Comparison of ENCODE assay signal across 1 cellular context in the genomic region with DNA sequence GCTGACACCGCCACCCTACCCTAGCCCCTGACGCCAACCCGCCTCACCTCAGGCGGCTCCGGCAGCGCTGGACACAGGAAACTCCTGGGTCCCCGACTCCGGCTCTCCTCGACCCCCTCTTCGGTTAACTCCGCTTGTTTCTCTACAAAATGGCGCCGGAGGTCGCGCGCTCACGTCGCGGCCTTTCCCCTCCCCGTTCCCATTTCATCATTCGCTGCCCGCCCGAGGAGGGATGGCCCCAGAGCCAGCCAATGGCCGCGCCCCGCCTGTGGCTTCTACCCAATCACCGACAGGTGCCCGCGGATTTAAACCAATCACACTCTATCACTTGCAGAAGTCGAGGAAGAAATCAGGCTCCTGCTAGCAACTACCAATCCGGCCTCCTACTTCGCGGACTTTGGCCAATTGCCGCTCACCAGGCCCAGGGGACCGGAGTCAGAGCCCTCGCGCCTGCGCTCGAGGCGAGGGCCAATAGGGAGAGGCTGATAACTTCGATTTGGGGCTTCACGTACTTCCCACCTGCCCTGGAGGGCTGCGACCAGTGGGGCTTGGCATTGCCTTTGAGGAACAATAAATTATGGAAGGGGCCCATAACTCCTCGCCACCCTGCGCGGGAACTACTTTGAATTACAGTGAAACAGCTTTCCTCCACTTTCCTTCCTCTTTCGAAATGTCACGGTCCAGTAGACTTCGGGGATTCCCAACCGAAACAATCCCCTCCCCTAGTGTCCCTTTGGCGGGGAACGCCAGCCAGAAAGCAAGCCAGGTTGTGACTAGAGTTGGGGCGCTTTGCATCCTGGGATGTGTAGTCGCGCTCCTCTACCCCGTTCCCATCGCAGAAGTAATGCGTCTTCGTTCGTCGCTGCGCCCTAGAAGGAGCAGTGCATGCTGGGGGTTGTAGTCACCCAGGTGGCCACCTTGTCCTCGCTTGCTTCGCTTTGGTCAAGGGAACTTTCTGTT.
TF ChIP-seq lines count a peak whose summit lies in the region.

A gene (minus strand): TSS at position 146 of the 960 bp plus-strand sequence. CDS start 30,489 bp downstream, outside the sequence.

TF ChIP-seq in K562, 482 proteins besides CTCF, POLR2A, EP300 and RAD21 (continued from another document and continues in another):
- TF ChIP-seq, protein P1, sequence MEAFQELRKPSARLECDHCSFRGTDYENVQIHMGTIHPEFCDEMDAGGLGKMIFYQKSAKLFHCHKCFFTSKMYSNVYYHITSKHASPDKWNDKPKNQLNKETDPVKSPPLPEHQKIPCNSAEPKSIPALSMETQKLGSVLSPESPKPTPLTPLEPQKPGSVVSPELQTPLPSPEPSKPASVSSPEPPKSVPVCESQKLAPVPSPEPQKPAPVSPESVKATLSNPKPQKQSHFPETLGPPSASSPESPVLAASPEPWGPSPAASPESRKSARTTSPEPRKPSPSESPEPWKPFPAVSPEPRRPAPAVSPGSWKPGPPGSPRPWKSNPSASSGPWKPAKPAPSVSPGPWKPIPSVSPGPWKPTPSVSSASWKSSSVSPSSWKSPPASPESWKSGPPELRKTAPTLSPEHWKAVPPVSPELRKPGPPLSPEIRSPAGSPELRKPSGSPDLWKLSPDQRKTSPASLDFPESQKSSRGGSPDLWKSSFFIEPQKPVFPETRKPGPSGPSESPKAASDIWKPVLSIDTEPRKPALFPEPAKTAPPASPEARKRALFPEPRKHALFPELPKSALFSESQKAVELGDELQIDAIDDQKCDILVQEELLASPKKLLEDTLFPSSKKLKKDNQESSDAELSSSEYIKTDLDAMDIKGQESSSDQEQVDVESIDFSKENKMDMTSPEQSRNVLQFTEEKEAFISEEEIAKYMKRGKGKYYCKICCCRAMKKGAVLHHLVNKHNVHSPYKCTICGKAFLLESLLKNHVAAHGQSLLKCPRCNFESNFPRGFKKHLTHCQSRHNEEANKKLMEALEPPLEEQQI (IDR thresholded peaks at IDR 0.05): no peak
- TF ChIP-seq MEF2A (IDR thresholded peaks at IDR 0.05; ENCODE audit: control insufficient read depth, low read depth, low read length): no peak
- TF ChIP-seq ZNF165 (CRISPR knock-in tag; IDR thresholded peaks at IDR 0.05; ENCODE audit: borderline replicate concordance): peak; percentile 72; the same call in 1 of the 2 replicates
- no peak for TF ChIP-seq HOXB6 (CRISPR knock-in tag; IDR thresholded peaks at IDR 0.05; ENCODE audit: borderline replicate concordance)
- TF ChIP-seq ZNF184 (CRISPR knock-in tag; IDR thresholded peaks at IDR 0.05): no peak
- peak; percentile 48 for TF ChIP-seq PHF20 (IDR thresholded peaks at IDR 0.05; ENCODE audit: partially characterized antibody)
- no peak for TF ChIP-seq TEAD2 (tag; IDR thresholded peaks at IDR 0.05)
- TF ChIP-seq CREB1 (IDR thresholded peaks at IDR 0.05): peak; percentile 98
- peak; percentile 95 for TF ChIP-seq CREB1 (CRISPR knock-in tag; IDR thresholded peaks at IDR 0.05)
- no peak for TF ChIP-seq NELFE (IDR thresholded peaks at IDR 0.05; ENCODE audit: insufficient read depth, insufficient read length)
- no peak for TF ChIP-seq ADNP (tag; IDR thresholded peaks at IDR 0.05)
- no peak for TF ChIP-seq HMG20A (CRISPR knock-in tag; conservative IDR thresholded peaks at IDR 0.05)
- TF ChIP-seq ETV6 (IDR thresholded peaks at IDR 0.05; ENCODE audit: borderline replicate concordance in 1 of 2, low read depth in 2 of 2, low read length in 1 of 2): no peak
- no peak for TF ChIP-seq ETV6 (CRISPR knock-in tag; IDR thresholded peaks at IDR 0.05; ENCODE audit: borderline replicate concordance)
- TF ChIP-seq ZNF707 (CRISPR knock-in tag; conservative IDR thresholded peaks at IDR 0.05): no peak
- TF ChIP-seq GATAD2A (IDR thresholded peaks at IDR 0.05): no peak
- TF ChIP-seq, protein P2, sequence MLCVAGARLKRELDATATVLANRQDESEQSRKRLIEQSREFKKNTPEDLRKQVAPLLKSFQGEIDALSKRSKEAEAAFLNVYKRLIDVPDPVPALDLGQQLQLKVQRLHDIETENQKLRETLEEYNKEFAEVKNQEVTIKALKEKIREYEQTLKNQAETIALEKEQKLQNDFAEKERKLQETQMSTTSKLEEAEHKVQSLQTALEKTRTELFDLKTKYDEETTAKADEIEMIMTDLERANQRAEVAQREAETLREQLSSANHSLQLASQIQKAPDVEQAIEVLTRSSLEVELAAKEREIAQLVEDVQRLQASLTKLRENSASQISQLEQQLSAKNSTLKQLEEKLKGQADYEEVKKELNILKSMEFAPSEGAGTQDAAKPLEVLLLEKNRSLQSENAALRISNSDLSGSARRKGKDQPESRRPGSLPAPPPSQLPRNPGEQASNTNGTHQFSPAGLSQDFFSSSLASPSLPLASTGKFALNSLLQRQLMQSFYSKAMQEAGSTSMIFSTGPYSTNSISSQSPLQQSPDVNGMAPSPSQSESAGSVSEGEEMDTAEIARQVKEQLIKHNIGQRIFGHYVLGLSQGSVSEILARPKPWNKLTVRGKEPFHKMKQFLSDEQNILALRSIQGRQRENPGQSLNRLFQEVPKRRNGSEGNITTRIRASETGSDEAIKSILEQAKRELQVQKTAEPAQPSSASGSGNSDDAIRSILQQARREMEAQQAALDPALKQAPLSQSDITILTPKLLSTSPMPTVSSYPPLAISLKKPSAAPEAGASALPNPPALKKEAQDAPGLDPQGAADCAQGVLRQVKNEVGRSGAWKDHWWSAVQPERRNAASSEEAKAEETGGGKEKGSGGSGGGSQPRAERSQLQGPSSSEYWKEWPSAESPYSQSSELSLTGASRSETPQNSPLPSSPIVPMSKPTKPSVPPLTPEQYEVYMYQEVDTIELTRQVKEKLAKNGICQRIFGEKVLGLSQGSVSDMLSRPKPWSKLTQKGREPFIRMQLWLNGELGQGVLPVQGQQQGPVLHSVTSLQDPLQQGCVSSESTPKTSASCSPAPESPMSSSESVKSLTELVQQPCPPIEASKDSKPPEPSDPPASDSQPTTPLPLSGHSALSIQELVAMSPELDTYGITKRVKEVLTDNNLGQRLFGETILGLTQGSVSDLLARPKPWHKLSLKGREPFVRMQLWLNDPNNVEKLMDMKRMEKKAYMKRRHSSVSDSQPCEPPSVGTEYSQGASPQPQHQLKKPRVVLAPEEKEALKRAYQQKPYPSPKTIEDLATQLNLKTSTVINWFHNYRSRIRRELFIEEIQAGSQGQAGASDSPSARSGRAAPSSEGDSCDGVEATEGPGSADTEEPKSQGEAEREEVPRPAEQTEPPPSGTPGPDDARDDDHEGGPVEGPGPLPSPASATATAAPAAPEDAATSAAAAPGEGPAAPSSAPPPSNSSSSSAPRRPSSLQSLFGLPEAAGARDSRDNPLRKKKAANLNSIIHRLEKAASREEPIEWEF (CRISPR knock-in tag; IDR thresholded peaks at IDR 0.05): peak; percentile 99
- no peak for TF ChIP-seq MXI1 (IDR thresholded peaks at IDR 0.05; ENCODE audit: low read depth, low read length)
- no peak for TF ChIP-seq NFIX (CRISPR knock-in tag; IDR thresholded peaks at IDR 0.05; ENCODE audit: low read depth)
- no peak for TF ChIP-seq ZNF347 (CRISPR knock-in tag; IDR thresholded peaks at IDR 0.05; ENCODE audit: low read depth)
- peak; percentile 99 for TF ChIP-seq ZNF589 (CRISPR knock-in tag; IDR thresholded peaks at IDR 0.05; ENCODE audit: low read depth)
- no peak for TF ChIP-seq TAL1 (IDR thresholded peaks at IDR 0.05)
- TF ChIP-seq, protein P3, sequence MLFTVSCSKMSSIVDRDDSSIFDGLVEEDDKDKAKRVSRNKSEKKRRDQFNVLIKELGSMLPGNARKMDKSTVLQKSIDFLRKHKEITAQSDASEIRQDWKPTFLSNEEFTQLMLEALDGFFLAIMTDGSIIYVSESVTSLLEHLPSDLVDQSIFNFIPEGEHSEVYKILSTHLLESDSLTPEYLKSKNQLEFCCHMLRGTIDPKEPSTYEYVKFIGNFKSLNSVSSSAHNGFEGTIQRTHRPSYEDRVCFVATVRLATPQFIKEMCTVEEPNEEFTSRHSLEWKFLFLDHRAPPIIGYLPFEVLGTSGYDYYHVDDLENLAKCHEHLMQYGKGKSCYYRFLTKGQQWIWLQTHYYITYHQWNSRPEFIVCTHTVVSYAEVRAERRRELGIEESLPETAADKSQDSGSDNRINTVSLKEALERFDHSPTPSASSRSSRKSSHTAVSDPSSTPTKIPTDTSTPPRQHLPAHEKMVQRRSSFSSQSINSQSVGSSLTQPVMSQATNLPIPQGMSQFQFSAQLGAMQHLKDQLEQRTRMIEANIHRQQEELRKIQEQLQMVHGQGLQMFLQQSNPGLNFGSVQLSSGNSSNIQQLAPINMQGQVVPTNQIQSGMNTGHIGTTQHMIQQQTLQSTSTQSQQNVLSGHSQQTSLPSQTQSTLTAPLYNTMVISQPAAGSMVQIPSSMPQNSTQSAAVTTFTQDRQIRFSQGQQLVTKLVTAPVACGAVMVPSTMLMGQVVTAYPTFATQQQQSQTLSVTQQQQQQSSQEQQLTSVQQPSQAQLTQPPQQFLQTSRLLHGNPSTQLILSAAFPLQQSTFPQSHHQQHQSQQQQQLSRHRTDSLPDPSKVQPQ (CRISPR knock-in tag; IDR thresholded peaks at IDR 0.05; ENCODE audit: borderline replicate concordance): no peak
- no peak for TF ChIP-seq ZNF146 (CRISPR knock-in tag; IDR thresholded peaks at IDR 0.05; ENCODE audit: unreplicated experiment)
- TF ChIP-seq, protein P4, sequence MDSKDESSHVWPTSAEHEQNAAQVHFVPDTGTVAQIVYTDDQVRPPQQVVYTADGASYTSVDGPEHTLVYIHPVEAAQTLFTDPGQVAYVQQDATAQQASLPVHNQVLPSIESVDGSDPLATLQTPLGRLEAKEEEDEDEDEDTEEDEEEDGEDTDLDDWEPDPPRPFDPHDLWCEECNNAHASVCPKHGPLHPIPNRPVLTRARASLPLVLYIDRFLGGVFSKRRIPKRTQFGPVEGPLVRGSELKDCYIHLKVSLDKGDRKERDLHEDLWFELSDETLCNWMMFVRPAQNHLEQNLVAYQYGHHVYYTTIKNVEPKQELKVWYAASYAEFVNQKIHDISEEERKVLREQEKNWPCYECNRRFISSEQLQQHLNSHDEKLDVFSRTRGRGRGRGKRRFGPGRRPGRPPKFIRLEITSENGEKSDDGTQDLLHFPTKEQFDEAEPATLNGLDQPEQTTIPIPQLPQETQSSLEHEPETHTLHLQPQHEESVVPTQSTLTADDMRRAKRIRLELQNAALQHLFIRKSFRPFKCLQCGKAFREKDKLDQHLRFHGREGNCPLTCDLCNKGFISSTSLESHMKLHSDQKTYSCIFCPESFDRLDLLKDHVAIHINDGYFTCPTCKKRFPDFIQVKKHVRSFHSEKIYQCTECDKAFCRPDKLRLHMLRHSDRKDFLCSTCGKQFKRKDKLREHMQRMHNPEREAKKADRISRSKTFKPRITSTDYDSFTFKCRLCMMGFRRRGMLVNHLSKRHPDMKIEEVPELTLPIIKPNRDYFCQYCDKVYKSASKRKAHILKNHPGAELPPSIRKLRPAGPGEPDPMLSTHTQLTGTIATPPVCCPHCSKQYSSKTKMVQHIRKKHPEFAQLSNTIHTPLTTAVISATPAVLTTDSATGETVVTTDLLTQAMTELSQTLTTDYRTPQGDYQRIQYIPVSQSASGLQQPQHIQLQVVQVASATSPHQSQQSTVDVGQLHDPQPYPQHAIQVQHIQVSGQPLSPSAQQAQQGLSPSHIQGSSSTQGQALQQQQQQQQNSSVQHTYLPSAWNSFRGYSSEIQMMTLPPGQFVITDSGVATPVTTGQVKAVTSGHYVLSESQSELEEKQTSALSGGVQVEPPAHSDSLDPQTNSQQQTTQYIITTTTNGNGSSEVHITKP (IDR thresholded peaks at IDR 0.05; ENCODE audit: partially characterized antibody): no peak
- TF ChIP-seq CHD2 (IDR thresholded peaks at IDR 0.05; ENCODE audit: low read depth, low read length): peak; percentile 94
- no peak; the same call in 1 of the 2 replicates for TF ChIP-seq SIN3B (IDR thresholded peaks at IDR 0.05; ENCODE audit: low read depth)
- peak in 1 of 2 experiments; percentile 58; a peak in 1 of 4 replicates for TF ChIP-seq RCOR1 (IDR thresholded peaks at IDR 0.05; ENCODE audit: borderline replicate concordance in 1 of 2, low read depth in 2 of 2, low read length in 2 of 2)
- peak; percentile 76; the same call in 1 of the 2 replicates for TF ChIP-seq HIVEP1 (CRISPR knock-in tag; IDR thresholded peaks at IDR 0.05)
- TF ChIP-seq NEUROD1 (IDR thresholded peaks at IDR 0.05; ENCODE audit: borderline replicate concordance, low read depth, low read length, partially characterized antibody): peak; percentile 99
- 0 out of 2 replicates have a peak, but pooled peaks have one; percentile 57 for TF ChIP-seq ZNF134 (CRISPR knock-in tag; conservative IDR thresholded peaks at IDR 0.05)
- TF ChIP-seq, protein P5, sequence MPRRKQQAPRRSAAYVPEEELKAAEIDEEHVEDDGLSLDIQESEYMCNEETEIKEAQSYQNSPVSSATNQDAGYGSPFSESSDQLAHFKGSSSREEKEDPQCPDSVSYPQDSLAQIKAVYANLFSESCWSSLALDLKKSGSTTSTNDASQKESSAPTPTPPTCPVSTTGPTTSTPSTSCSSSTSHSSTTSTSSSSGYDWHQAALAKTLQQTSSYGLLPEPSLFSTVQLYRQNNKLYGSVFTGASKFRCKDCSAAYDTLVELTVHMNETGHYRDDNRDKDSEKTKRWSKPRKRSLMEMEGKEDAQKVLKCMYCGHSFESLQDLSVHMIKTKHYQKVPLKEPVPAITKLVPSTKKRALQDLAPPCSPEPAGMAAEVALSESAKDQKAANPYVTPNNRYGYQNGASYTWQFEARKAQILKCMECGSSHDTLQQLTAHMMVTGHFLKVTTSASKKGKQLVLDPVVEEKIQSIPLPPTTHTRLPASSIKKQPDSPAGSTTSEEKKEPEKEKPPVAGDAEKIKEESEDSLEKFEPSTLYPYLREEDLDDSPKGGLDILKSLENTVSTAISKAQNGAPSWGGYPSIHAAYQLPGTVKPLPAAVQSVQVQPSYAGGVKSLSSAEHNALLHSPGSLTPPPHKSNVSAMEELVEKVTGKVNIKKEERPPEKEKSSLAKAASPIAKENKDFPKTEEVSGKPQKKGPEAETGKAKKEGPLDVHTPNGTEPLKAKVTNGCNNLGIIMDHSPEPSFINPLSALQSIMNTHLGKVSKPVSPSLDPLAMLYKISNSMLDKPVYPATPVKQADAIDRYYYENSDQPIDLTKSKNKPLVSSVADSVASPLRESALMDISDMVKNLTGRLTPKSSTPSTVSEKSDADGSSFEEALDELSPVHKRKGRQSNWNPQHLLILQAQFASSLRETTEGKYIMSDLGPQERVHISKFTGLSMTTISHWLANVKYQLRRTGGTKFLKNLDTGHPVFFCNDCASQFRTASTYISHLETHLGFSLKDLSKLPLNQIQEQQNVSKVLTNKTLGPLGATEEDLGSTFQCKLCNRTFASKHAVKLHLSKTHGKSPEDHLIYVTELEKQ (CRISPR knock-in tag; IDR thresholded peaks at IDR 0.05): no peak
- TF ChIP-seq NR2C2 (CRISPR knock-in tag; IDR thresholded peaks at IDR 0.05): peak; percentile 26; the same call in 1 of the 2 replicates
- peak; percentile 97 for TF ChIP-seq NR2C2 (tag; IDR thresholded peaks at IDR 0.05)
- TF ChIP-seq GATAD2B (IDR thresholded peaks at IDR 0.05; ENCODE audit: borderline replicate concordance): no peak
